5 cellular contexts compared by ENCODE assay signal in genomic region chr7:44597181-44597580, GRCh38. TPM values are rescaled to one million over a fixed set of nuclear protein-coding genes. Genes with fewer than 3 reads are reported as not detected.
"Had no signal": no experiment of that assay in that cellular context is flagged by ENCODE, and none has a peak within 500 bp of the region (broad histone marks: within the 10 kb centered on the region; RNA-seq: fewer than 3 reads in every experiment).

No MANE protein-coding gene starts in this region.

RNA-seq across cellular contexts. Expression of gene NPC1L1, which starts 56.1 kb away (rescaled TPM):
- total RNA-seq: GM23248, GM23338, H4, H7, HFFc6 had no signal
- polyA plus RNA-seq: GM23248 had no signal
